8 cellular contexts compared by ENCODE assay signal in the genomic region with DNA sequence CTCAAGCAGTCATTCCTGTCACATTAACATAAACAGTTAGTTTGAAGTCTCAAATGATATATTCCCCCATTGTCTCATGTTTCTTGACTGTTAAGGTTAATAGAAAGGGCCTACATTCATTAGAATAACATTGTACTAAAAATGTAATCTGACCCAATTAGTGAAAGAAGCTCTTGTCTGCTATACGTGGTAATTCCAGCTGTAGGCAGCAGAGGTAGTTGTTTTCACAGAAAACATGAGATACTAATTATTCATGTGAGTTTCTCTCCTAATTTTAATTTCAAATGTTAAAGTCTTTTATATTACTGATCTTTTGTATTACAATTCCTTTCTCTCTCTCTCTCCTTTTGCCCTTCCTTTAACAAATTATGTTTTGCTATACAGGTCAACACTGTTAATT. TPM values are rescaled to one million over a fixed set of nuclear protein-coding genes. Genes with fewer than 3 reads are reported as not detected.
DNase-seq lines count a peak whose midpoint lies in the region; ATAC-seq and TF ChIP-seq lines count a peak whose summit lies in the region.

No MANE protein-coding gene starts in this region.

- no peak for TF ChIP-seq POLR2A in GM18505 (IDR thresholded peaks at IDR 0.05; ENCODE audit: borderline replicate concordance, extremely low read depth, insufficient read depth, insufficient read length)

- no peaks in the 10 kb centered on the region for H3K27me3 ChIP-seq in neural progenitor cell

- no peaks in the 10 kb centered on the region for H3K4me1 Mint-ChIP-seq in activated naive CD4-positive, alpha-beta T cell treated with anti-CD3 and anti-CD28 coated beads for 36 hours (ENCODE audit: low read depth)
- H3K4me1 Mint-ChIP-seq in neural progenitor cell = peaks cover 6% of the 10 kb centered on the region

- H3F3A ChIP-seq in neural progenitor cell (ENCODE audit: low read depth) = peaks cover 8% of the 10 kb centered on the region

- intact Hi-C loops in activated naive CD4-positive, alpha-beta T cell treated with anti-CD3 and anti-CD28 coated beads for 36 hours (cut with micrococcal nuclease) = loop anchor here (2.0 to 5.0 kb wide), 5 partner anchors 172 to 812 kb away; no protein-coding TSS in a partner anchor

- H3K4me3 Mint-ChIP-seq in activated naive CD4-positive, alpha-beta T cell treated with anti-CD3 and anti-CD28 coated beads for 36 hours = no peak overlapping the region
- H3K4me3 Mint-ChIP-seq in neural progenitor cell = no peak overlapping the region

- peaks cover 8% of the 10 kb centered on the region for H3K4me1 ChIP-seq in neural progenitor cell

- CTCF ChIA-PET in activated naive CD4-positive, alpha-beta T cell treated with anti-CD3 and anti-CD28 coated beads for 36 hours (lab: Charles Lee) = interaction anchor here (1.6 kb wide), 1 partner anchor 700 kb away, joined by 4 read pairs; no protein-coding TSS in a partner anchor

- no peak overlapping the region for H3K4me2 ChIP-seq in neural progenitor cell

- H4K20me1 ChIP-seq in neural progenitor cell (ENCODE audit: low read depth) = no peaks in the 10 kb centered on the region

- no peak overlapping the region for H3K9ac ChIP-seq in neural progenitor cell

- H3K27ac ChIP-seq in neural progenitor cell = no peak overlapping the region

- H3K9me3 Mint-ChIP-seq in activated naive CD4-positive, alpha-beta T cell treated with anti-CD3 and anti-CD28 coated beads for 36 hours = no peaks in the 10 kb centered on the region
- H3K9me3 Mint-ChIP-seq in neural progenitor cell = no peaks in the 10 kb centered on the region

- H3K9me3 ChIP-seq in neural progenitor cell (ENCODE audit: low read depth) = no peaks in the 10 kb centered on the region

- peak; percentile 69 for TF ChIP-seq CTCF in neural progenitor cell (IDR thresholded peaks at IDR 0.05)

- H2AFZ ChIP-seq in neural progenitor cell (replicated peaks) = peak overlapping the region; percentile 37

- no peak overlapping the region for H3K4me3 ChIP-seq in neural progenitor cell

- H3K36me3 ChIP-seq in neural progenitor cell = no peaks in the 10 kb centered on the region

- no peak overlapping the region for H3K27ac Mint-ChIP-seq in activated naive CD4-positive, alpha-beta T cell treated with anti-CD3 and anti-CD28 coated beads for 36 hours
- no peak overlapping the region for H3K27ac Mint-ChIP-seq in neural progenitor cell

- ATAC-seq in GM19351 (IDR thresholded peaks at IDR 0.05; ENCODE audit: unreplicated experiment) = no peak
- no peak for ATAC-seq in GM18505 (IDR thresholded peaks at IDR 0.05; ENCODE audit: unreplicated experiment)
- no peak for ATAC-seq in GM21825 (IDR thresholded peaks at IDR 0.05; ENCODE audit: unreplicated experiment)

- no peaks in the 10 kb centered on the region for H3K36me3 Mint-ChIP-seq in activated naive CD4-positive, alpha-beta T cell treated with anti-CD3 and anti-CD28 coated beads for 36 hours (ENCODE audit: low read depth)
- H3K36me3 Mint-ChIP-seq in neural progenitor cell = no peaks in the 10 kb centered on the region

- DNase-seq in activated naive CD4-positive, alpha-beta T cell treated with anti-CD3 and anti-CD28 coated beads for 36 hours = peak; percentile 22
- DNase-seq in activated naive CD4-positive, alpha-beta T cell treated with Interleukin-2 at 50 U/mL for 16 hours = no peak
- DNase-seq in NCI-H226 (peak; percentile 3), dedifferentiated amniotic fluid mesenchymal stem cell (ENCODE audit: extremely low spot score) (peak; percentile 41), neural progenitor cell (ENCODE audit: low spot score) (peak; percentile 42)

- H3K79me2 ChIP-seq in neural progenitor cell (ENCODE audit: low read depth) = no peaks in the 10 kb centered on the region

- H3K27me3 Mint-ChIP-seq in activated naive CD4-positive, alpha-beta T cell treated with anti-CD3 and anti-CD28 coated beads for 36 hours (ENCODE audit: low read depth) = no peaks in the 10 kb centered on the region
- H3K27me3 Mint-ChIP-seq in neural progenitor cell (ENCODE audit: insufficient read depth, low read depth) = no peaks in the 10 kb centered on the region

RNA-seq across cellular contexts. Expression of gene AP3B1, which starts 26.0 kb away (rescaled TPM):
- total RNA-seq in activated naive CD4-positive, alpha-beta T cell treated with anti-CD3 and anti-CD28 coated beads for 36 hours = 10 to 100 TPM; 29.9 to 33.0 TPM
- total RNA-seq in neural progenitor cell (ENCODE audit: low replicate concordance) = 63.7 and 105 TPM in 2 replicates

RNA-seq across cellular contexts. Expression of gene SCAMP1, which starts 40.0 kb away (rescaled TPM):
- 10 to 100 TPM in 1 of 2 experiments, 1 to 10 TPM in 1; 9.7 to 10.3 TPM for total RNA-seq in activated naive CD4-positive, alpha-beta T cell treated with anti-CD3 and anti-CD28 coated beads for 36 hours
- total RNA-seq in neural progenitor cell (ENCODE audit: low replicate concordance) = 72.8 and 110 TPM in 2 replicates
